Comparison of ENCODE assay signal across 8 cellular contexts in the genomic region with DNA sequence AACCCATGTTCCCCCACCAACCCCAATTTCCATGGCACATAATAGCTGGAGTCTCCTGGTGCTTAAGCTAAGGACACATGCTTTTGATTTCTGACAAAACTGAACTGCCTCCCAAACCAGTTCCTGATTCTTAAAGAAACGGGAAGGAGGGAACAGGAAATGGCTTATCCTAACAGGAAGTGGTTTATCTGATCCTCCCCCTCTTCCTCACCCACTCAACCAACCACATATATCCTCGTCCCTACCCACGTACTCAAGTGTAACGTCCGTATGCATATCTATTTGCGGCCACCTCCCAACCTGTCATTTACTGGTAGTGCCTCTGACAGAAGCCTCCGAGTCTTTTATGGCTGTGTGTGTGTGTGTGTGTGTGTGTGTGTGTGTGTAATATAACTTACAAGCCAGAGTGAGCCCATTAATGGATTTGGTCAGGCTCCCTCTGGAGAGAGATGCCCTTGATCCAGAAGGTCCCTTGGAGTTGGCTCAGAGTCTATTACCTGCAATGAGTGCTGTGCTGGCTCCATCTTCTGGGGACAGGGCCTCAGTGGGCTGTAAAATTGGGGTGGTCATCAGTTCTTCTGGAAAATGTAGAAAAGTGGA. TPM values are rescaled to one million over a fixed set of nuclear protein-coding genes. Genes with fewer than 3 reads are reported as not detected.
DNase-seq lines count a peak whose midpoint lies in the region; ATAC-seq and TF ChIP-seq lines count a peak whose summit lies in the region.

No MANE protein-coding gene starts in this region.

- no peak overlapping the region for H2BK15ac ChIP-seq in mesendoderm (replicated peaks; ENCODE audit: low read depth)

- intact Hi-C loops in OCI-LY7 (cut with micrococcal nuclease; ENCODE audit: unreplicated experiment), result no loop called here

- H2BK120ac ChIP-seq in mesendoderm (ENCODE audit: low read depth, low read length), result no peak overlapping the region

- H3K4me2 ChIP-seq in OCI-LY7 (ENCODE audit: low read length) (peak overlapping the region; percentile 36), mesendoderm (ENCODE audit: low read length) (no peak overlapping the region)

- H2BK5ac ChIP-seq in mesendoderm (ENCODE audit: low read length), result no peak overlapping the region

- TF ChIP-seq CTCF in OCI-LY7 (conservative IDR thresholded peaks at IDR 0.05; ENCODE audit: low read length), result peak; percentile 66

- H3K36me3 ChIP-seq in OCI-LY7 (ENCODE audit: insufficient read depth, low read length) (peaks cover 30% of the 10 kb centered on the region), mesendoderm (ENCODE audit: control insufficient read depth, insufficient read depth, low read length) (peaks cover 5% of the 10 kb centered on the region)

- no peaks in the 10 kb centered on the region for H3K27me3 ChIP-seq in mesendoderm (ENCODE audit: insufficient read depth, low read length, poor library complexity)

- no peak overlapping the region for H4K8ac ChIP-seq in mesendoderm (ENCODE audit: low read depth, low read length)

- no peak overlapping the region for H4K5ac ChIP-seq in mesendoderm (ENCODE audit: low read length)

- WGBS in mesendoderm (ENCODE audit: extremely low coverage, insufficient coverage, low lambda C conversion rate), result no CpG with 5 or more reads among the region's 7 CpGs

- no peaks in the 10 kb centered on the region for H3K9me3 ChIP-seq in OCI-LY7 (ENCODE audit: low read length)

- no peak overlapping the region for H3K27ac ChIP-seq in OCI-LY7 (ENCODE audit: low read depth, low read length, poor library complexity, severe bottlenecking)
- H3K27ac ChIP-seq in caudate nucleus (ENCODE audit: low read depth, low read length), result peak overlapping the region; percentile 7
- no peak overlapping the region for H3K27ac ChIP-seq in mesendoderm (ENCODE audit: low read depth, low read length)

- H3K79me1 ChIP-seq in mesendoderm (ENCODE audit: low read length), result peaks cover 2% of the 10 kb centered on the region

- H3K9me2 ChIP-seq in OCI-LY7 (ENCODE audit: insufficient read depth, low read length), result no peaks in the 10 kb centered on the region

- no peak overlapping the region for H3K4ac ChIP-seq in mesendoderm (ENCODE audit: low read depth, low read length)

- DNase-seq in DMS153 (lab: John Stamatoyannopoulos, UW) (peak; percentile 64), DMS153 treated with DMSO at 0.1 percent for 48 hours (lab: John Stamatoyannopoulos, UW; ENCODE audit: unreplicated experiment) (no peak), OCI-LY7 (ENCODE audit: low spot score) (peak; percentile 41), caudate nucleus (lab: John Stamatoyannopoulos, UW) (peak in 3 of 61 donors; percentile 6 to 68 (median 11)), mesendoderm (peak; percentile 61), HuH-7.5 (ENCODE audit: low spot score) (no peak), midbrain (lab: John Stamatoyannopoulos, UW) (no peak)

- H3K18ac ChIP-seq in mesendoderm (ENCODE audit: low read length), result no peak overlapping the region

- POLR2A ChIA-PET in OCI-LY7 (lab: Charles Lee), result interaction anchor here (1.0 kb wide), 2 partner anchors 16 to 137 kb away, joined by 3 read pairs; no protein-coding TSS in a partner anchor

- H3K23ac ChIP-seq in mesendoderm (ENCODE audit: low read length), result no peak overlapping the region

- ATAC-seq in HG03108 (IDR thresholded peaks at IDR 0.05; ENCODE audit: unreplicated experiment), result no peak

- no peak overlapping the region for H3K56ac ChIP-seq in mesendoderm (ENCODE audit: low read length)

- H3K79me2 ChIP-seq in OCI-LY7 (ENCODE audit: insufficient read depth, low read depth, low read length) (no peaks in the 10 kb centered on the region), mesendoderm (ENCODE audit: control insufficient read depth, insufficient read depth, low read length) (no peaks in the 10 kb centered on the region)

- H2AFZ ChIP-seq in OCI-LY7 (ENCODE audit: low read length), result no peak overlapping the region; the same call in 1 of the 2 replicates

- H2AK5ac ChIP-seq in mesendoderm (ENCODE audit: low read length), result no peak overlapping the region

- H3K4me3 ChIP-seq in OCI-LY7 (ENCODE audit: low read depth, low read length, poor library complexity, severe bottlenecking) (no peak overlapping the region), mesendoderm (ENCODE audit: low read length) (no peak overlapping the region)

- no peak overlapping the region for H3K9ac ChIP-seq in mesendoderm (ENCODE audit: low read length)

- H3K4me1 ChIP-seq in OCI-LY7 (ENCODE audit: insufficient read depth, low read length, poor library complexity, severe bottlenecking) (peaks cover 20% of the 10 kb centered on the region), mesendoderm (ENCODE audit: control insufficient read depth, low read depth, low read length) (peaks cover 6% of the 10 kb centered on the region)

- no peaks in the 10 kb centered on the region for H4K20me1 ChIP-seq in OCI-LY7 (ENCODE audit: insufficient read depth, low read length)

- BruUV-seq in OCI-LY7 (replicated peaks; lab: Mats Ljungman, UMichigan), result no TSS peak

- CTCF ChIA-PET in OCI-LY7 (lab: Charles Lee; ENCODE audit: unreplicated experiment), result no interaction called here

RNA-seq across cellular contexts. Expression of a gene that starts 7.7 kb away (rescaled TPM):
- 101 and 137 TPM in 2 replicates for total RNA-seq in OCI-LY7 (2014; rRNA removed; shearing (Covaris generic))
- total RNA-seq in OCI-LY7 (2022), result 131 and 153 TPM in 2 replicates
- 35.9 TPM for polyA plus RNA-seq in mesendoderm (2013, experiment 1 of 2)
- polyA plus RNA-seq in mesendoderm (2013, experiment 2 of 2), result 34.9 TPM

RNA-seq across cellular contexts. Expression of a gene that starts 23.9 kb away (rescaled TPM):
- not detected in 2 replicates for total RNA-seq in OCI-LY7 (2014; rRNA removed; shearing (Covaris generic))
- total RNA-seq in OCI-LY7 (2022), result 1.9 and 2.6 TPM in 2 replicates
- 17.0 TPM for polyA plus RNA-seq in mesendoderm (2013, experiment 1 of 2)
- polyA plus RNA-seq in mesendoderm (2013, experiment 2 of 2), result 17.0 TPM

RNA-seq across cellular contexts. Expression of a gene that starts 28.5 kb away (rescaled TPM):
- total RNA-seq in OCI-LY7 (2014; rRNA removed; shearing (Covaris generic)), result 1.2 and 2.6 TPM in 2 replicates
- 5.0 and 5.5 TPM in 2 replicates for total RNA-seq in OCI-LY7 (2022)
- 3.9 TPM for polyA plus RNA-seq in mesendoderm (2013, experiment 1 of 2)
- polyA plus RNA-seq in mesendoderm (2013, experiment 2 of 2), result 4.5 TPM

Comparison
In these comparisons a context has a peak if more than half of its experiments do, and no peak if none do; other contexts are left out.
1. DNase-seq: peak in DMS153 (single experiment), OCI-LY7 (single experiment) and mesendoderm (single experiment); none in DMS153 treated with DMSO at 0.1 percent for 48 hours (single experiment), HuH-7.5 (single experiment) and midbrain (single experiment).